ENCODE assay signal across 2 cellular contexts in the genomic region with DNA sequence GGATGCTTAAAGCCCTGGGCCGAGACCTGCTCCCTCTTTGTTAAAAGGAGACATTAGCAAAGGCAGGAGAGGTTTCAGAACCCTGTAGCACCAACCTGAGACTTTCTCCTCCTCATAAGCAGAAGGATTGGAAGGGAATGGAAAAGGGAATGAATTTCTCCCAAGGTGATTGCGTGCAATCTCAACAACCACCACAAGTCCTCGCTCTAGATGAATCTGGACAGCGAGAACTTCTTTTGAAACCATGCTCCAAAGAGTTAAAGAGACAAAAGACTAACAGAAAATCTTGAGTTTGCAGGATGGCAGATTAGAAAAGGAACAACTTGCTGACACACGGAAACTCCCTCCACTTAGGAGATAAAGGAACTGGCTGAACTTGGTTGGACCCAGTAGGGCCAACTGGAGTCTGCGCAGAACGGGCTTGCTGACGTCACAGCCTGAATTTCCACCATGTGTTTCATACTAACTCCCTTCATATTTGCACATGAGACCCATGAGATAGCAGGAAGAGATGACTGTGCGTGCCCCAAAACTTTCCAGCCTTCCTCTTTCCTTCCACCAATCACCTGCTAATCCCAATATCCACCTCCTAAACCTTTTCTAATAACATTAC.
TF ChIP-seq lines count a peak whose summit lies in the region.

No MANE protein-coding gene starts in this region.

TF ChIP-seq in GM23338, 12 proteins besides CTCF, POLR2A, EP300 and RAD21 (continued from another document):
- TF ChIP-seq REST (IDR thresholded peaks at IDR 0.05; ENCODE audit: unreplicated experiment) (no peak), ZNF331 (CRISPR knock-in tag; IDR thresholded peaks at IDR 0.05; ENCODE audit: low read depth) (no peak), JUNB (IDR thresholded peaks at IDR 0.05; ENCODE audit: unreplicated experiment) (no peak), EZH2phosphoT487 (IDR thresholded peaks at IDR 0.05; ENCODE audit: unreplicated experiment) (no peak), NANOG (IDR thresholded peaks at IDR 0.05; ENCODE audit: borderline replicate concordance) (no peak), CREB1 (CRISPR knock-in tag; IDR thresholded peaks at IDR 0.05; ENCODE audit: low read depth) (no peak), STAT1 (IDR thresholded peaks at IDR 0.05; ENCODE audit: unreplicated experiment) (no peak), POLR2AphosphoS5 (IDR thresholded peaks at IDR 0.05; ENCODE audit: low read depth) (no peak), ZNF114 (CRISPR knock-in tag; IDR thresholded peaks at IDR 0.05) (no peak)
- TF ChIP-seq, protein P1, sequence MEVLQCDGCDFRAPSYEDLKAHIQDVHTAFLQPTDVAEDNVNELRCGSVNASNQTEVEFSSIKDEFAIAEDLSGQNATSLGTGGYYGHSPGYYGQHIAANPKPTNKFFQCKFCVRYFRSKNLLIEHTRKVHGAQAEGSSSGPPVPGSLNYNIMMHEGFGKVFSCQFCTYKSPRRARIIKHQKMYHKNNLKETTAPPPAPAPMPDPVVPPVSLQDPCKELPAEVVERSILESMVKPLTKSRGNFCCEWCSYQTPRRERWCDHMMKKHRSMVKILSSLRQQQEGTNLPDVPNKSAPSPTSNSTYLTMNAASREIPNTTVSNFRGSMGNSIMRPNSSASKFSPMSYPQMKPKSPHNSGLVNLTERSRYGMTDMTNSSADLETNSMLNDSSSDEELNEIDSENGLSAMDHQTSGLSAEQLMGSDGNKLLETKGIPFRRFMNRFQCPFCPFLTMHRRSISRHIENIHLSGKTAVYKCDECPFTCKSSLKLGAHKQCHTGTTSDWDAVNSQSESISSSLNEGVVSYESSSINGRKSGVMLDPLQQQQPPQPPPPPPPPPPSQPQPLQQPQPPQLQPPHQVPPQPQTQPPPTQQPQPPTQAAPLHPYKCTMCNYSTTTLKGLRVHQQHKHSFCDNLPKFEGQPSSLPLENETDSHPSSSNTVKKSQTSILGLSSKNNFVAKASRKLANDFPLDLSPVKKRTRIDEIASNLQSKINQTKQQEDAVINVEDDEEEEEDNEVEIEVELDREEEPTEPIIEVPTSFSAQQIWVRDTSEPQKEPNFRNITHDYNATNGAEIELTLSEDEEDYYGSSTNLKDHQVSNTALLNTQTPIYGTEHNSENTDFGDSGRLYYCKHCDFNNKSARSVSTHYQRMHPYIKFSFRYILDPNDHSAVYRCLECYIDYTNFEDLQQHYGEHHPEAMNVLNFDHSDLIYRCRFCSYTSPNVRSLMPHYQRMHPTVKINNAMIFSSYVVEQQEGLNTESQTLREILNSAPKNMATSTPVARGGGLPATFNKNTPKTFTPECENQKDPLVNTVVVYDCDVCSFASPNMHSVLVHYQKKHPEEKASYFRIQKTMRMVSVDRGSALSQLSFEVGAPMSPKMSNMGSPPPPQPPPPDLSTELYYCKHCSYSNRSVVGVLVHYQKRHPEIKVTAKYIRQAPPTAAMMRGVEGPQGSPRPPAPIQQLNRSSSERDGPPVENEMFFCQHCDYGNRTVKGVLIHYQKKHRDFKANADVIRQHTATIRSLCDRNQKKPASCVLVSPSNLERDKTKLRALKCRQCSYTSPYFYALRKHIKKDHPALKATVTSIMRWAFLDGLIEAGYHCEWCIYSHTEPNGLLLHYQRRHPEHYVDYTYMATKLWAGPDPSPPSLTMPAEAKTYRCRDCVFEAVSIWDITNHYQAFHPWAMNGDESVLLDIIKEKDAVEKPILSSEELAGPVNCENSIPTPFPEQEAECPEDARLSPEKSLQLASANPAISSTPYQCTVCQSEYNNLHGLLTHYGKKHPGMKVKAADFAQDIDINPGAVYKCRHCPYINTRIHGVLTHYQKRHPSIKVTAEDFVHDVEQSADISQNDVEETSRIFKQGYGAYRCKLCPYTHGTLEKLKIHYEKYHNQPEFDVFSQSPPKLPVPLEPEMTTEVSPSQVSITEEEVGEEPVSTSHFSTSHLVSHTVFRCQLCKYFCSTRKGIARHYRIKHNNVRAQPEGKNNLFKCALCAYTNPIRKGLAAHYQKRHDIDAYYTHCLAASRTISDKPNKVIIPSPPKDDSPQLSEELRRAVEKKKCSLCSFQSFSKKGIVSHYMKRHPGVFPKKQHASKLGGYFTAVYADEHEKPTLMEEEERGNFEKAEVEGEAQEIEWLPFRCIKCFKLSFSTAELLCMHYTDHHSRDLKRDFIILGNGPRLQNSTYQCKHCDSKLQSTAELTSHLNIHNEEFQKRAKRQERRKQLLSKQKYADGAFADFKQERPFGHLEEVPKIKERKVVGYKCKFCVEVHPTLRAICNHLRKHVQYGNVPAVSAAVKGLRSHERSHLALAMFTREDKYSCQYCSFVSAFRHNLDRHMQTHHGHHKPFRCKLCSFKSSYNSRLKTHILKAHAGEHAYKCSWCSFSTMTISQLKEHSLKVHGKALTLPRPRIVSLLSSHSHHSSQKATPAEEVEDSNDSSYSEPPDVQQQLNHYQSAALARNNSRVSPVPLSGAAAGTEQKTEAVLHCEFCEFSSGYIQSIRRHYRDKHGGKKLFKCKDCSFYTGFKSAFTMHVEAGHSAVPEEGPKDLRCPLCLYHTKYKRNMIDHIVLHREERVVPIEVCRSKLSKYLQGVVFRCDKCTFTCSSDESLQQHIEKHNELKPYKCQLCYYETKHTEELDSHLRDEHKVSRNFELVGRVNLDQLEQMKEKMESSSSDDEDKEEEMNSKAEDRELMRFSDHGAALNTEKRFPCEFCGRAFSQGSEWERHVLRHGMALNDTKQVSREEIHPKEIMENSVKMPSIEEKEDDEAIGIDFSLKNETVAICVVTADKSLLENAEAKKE (CRISPR knock-in tag; IDR thresholded peaks at IDR 0.05) = no peak
TF ChIP-seq in GM23338: peak in this region for 0.

TF ChIP-seq in neural cell, 6 proteins besides CTCF, POLR2A, EP300 and RAD21 (continued from another document):
- no peak for TF ChIP-seq POLR2AphosphoS5 (IDR thresholded peaks at IDR 0.05)
- no peak for TF ChIP-seq TAF1 (IDR thresholded peaks at IDR 0.05; ENCODE audit: low read depth)
